ENCODE assay signal across 8 cellular contexts in the genomic region with DNA sequence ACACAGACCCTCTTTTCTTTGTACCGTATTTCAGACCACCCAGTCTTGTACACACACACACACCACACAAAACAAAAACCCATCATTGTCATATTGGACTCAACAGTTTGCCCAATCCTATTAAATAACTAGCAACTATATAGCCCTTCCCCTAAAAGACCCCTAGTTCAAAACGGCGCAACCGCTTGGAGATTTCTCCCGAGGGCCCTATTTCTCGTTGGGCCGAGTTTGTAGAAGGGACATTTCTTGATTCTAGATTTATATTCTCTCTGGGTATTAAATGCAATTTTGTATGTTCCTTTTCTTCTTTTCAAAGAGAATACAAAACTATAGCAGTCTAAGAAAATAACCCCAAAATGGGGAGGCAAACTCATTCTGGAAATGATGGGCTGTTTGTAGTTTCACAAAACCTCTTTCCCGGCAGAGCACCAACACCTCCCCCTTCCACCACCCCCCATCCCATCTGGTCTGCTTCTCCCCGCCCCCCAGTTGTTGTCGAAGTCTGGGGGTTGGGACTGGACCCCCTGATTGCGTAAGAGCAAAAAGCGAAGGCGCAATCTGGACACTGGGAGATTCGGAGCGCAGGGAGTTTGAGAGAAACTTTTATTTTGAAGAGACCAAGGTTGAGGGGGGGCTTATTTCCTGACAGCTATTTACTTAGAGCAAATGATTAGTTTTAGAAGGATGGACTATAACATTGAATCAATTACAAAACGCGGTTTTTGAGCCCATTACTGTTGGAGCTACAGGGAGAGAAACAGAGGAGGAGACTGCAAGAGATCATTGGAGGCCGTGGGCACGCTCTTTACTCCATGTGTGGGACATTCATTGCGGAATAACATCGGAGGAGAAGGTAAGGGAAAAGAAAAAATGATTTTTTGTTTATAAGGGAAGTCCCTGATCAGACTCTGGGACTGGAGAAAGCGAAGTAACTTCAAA. TPM values are rescaled to one million over a fixed set of nuclear protein-coding genes. Genes with fewer than 3 reads are reported as not detected.
DNase-seq lines count a peak whose midpoint lies in the region; ATAC-seq lines count a peak whose summit lies in the region.

A gene (plus strand): TSS at position 731 of the 939 bp plus-strand sequence. CDS start 29,476 bp downstream, outside the sequence.

- H3K9me3 ChIP-seq in HUES48 (ENCODE audit: control insufficient read depth, insufficient read depth, low read length), result no peaks in the 10 kb centered on the region

- H3K4me3 Mint-ChIP-seq in immature natural killer cell, result peak within 1 kb of the TSS; percentile 10 to 51 (median 32)
- H3K4me3 Mint-ChIP-seq in stimulated activated effector memory CD8-positive, alpha-beta T cell treated with anti-CD3 and anti-CD28 coated beads, Interleukin-12 subunit alpha, Interleukin-12 subunit beta, amount 100 ng/mL, for 72 hours, result peak within 1 kb of the TSS; percentile 64

- H3K27ac ChIP-seq in HUES48 (ENCODE audit: low read depth, low read length), result peak within 1 kb of the TSS; percentile 5

- H3K9ac ChIP-seq in HUES48 (ENCODE audit: low read depth, low read length), result no peak within 1 kb of the TSS

- peaks cover 0 to 2% (median 0%) of the 10 kb centered on the region in 6 donors for H3K9me3 Mint-ChIP-seq in immature natural killer cell
- no peaks in the 10 kb centered on the region for H3K9me3 Mint-ChIP-seq in stimulated activated effector memory CD8-positive, alpha-beta T cell treated with anti-CD3 and anti-CD28 coated beads, Interleukin-12 subunit alpha, Interleukin-12 subunit beta, amount 100 ng/mL, for 72 hours

- H3K4me3 ChIP-seq in HUES48 (ENCODE audit: low read depth, low read length), result peak within 1 kb of the TSS; percentile 64

- DNase-seq in astrocyte of the hippocampus (ENCODE audit: low read depth, low spot score), result peak; percentile 66
- no peak for DNase-seq in immature natural killer cell
- DNase-seq in stimulated activated effector memory CD8-positive, alpha-beta T cell treated with anti-CD3 and anti-CD28 coated beads, Interleukin-12 subunit alpha, Interleukin-12 subunit beta, amount 100 ng/mL, for 72 hours (ENCODE audit: low spot score in 2 of 2), result no peak
- no peak for DNase-seq in activated effector memory CD4-positive, alpha-beta T cell treated with anti-CD3 and anti-CD28 coated beads, Interleukin-2, amount 50 U/mL, for 16 hours
- DNase-seq in NCI-H128 (lab: John Stamatoyannopoulos, UW; ENCODE audit: unreplicated experiment), result no peak

- no peaks in the 10 kb centered on the region for H3K36me3 ChIP-seq in HUES48 (ENCODE audit: control insufficient read depth, insufficient read depth, low read length)

- ATAC-seq in stimulated activated effector memory CD8-positive, alpha-beta T cell treated with anti-CD3 and anti-CD28 coated beads, Interleukin-12 subunit alpha, Interleukin-12 subunit beta, amount 100 ng/mL, for 72 hours, result no peak
- ATAC-seq in HG03095 (IDR thresholded peaks at IDR 0.05; ENCODE audit: unreplicated experiment) (no peak), HG03457 (IDR thresholded peaks at IDR 0.05; ENCODE audit: unreplicated experiment) (no peak)

- H3K36me3 Mint-ChIP-seq in immature natural killer cell, result no peaks in the 10 kb centered on the region
- H3K36me3 Mint-ChIP-seq in stimulated activated effector memory CD8-positive, alpha-beta T cell treated with anti-CD3 and anti-CD28 coated beads, Interleukin-12 subunit alpha, Interleukin-12 subunit beta, amount 100 ng/mL, for 72 hours, result peaks cover 8% of the 10 kb centered on the region

- H3K27ac Mint-ChIP-seq in immature natural killer cell, result no peak within 1 kb of the TSS
- no peak within 1 kb of the TSS for H3K27ac Mint-ChIP-seq in stimulated activated effector memory CD8-positive, alpha-beta T cell treated with anti-CD3 and anti-CD28 coated beads, Interleukin-12 subunit alpha, Interleukin-12 subunit beta, amount 100 ng/mL, for 72 hours

- H3K27me3 ChIP-seq in HUES48 (ENCODE audit: control insufficient read depth, insufficient read depth, low read length), result peaks cover 94% of the 10 kb centered on the region

- H3K4me1 ChIP-seq in HUES48 (ENCODE audit: control insufficient read depth, insufficient read depth, low read length), result peaks cover 46% of the 10 kb centered on the region

- H3K27me3 Mint-ChIP-seq in immature natural killer cell (ENCODE audit: low read depth in 3 of 3), result peaks cover 27 to 48% (median 41%) of the 10 kb centered on the region in 3 donors

- H3K4me1 Mint-ChIP-seq in immature natural killer cell, result peaks cover 40 to 46% of the 10 kb centered on the region in 2 donors
- H3K4me1 Mint-ChIP-seq in stimulated activated effector memory CD8-positive, alpha-beta T cell treated with anti-CD3 and anti-CD28 coated beads, Interleukin-12 subunit alpha, Interleukin-12 subunit beta, amount 100 ng/mL, for 72 hours, result peaks cover 51% of the 10 kb centered on the region

RNA-seq across cellular contexts. Expression of the gene that starts here (rescaled TPM):
- polyA plus RNA-seq in immature natural killer cell, result not detected
